In the genomic region with DNA sequence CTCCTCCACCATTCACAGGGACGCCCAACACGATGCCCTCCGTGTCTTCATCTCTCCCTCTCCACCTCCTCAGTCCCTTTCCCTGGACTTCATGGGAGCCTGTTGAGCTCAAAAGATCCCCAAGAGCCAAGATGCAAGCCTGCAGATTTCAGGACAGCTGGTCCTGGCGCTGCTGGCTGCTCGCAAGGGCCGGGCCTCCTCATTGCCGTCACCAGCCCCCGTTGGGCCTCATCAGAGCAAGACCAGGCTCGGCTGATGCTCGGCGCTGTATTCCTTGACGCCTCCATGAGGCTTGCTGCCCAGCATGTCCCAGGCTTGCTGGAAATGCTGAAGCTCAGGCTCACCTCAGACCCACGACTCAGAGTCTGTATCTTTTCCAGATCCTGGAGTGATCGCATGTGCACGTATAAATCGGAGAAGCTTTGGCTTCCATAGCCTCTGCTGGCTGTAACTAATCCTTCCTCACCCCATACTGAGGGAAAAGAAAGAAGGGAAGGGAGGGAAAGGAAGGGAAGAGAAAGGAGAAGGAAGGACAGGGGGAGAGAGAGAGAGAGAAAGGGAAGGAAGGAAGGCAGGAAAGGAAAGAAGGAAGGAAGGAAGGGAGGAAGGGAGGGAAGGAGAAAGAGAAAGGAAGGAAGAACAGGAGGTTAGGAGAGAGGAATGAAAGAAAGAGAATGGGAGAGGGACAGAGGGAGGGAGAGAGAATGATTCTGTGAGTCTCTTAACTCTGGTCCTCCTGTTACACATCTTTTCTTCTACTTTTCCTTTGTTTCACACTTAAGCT, we compare ENCODE assay signal across 2 cellular contexts.
TF ChIP-seq lines count a peak whose summit lies in the region.

No MANE protein-coding gene starts in this region.

TF ChIP-seq in IMR-90, 13 proteins besides CTCF, POLR2A, EP300 and RAD21:
- TF ChIP-seq MAZ (IDR thresholded peaks at IDR 0.05; ENCODE audit: borderline replicate concordance, low read depth, low read length) (no peak), MXI1 (IDR thresholded peaks at IDR 0.05; ENCODE audit: borderline replicate concordance, low read depth, low read length) (no peak), RCOR1 (IDR thresholded peaks at IDR 0.05; ENCODE audit: insufficient replicate concordance, low read length) (no peak)
- TF ChIP-seq, protein P1, sequence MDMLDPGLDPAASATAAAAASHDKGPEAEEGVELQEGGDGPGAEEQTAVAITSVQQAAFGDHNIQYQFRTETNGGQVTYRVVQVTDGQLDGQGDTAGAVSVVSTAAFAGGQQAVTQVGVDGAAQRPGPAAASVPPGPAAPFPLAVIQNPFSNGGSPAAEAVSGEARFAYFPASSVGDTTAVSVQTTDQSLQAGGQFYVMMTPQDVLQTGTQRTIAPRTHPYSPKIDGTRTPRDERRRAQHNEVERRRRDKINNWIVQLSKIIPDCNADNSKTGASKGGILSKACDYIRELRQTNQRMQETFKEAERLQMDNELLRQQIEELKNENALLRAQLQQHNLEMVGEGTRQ (IDR thresholded peaks at IDR 0.05; ENCODE audit: low read depth, low read length): no peak

TF ChIP-seq in endothelial cell of umbilical vein, 7 proteins besides CTCF, POLR2A, EP300 and RAD21:
- TF ChIP-seq EZH2 (IDR thresholded peaks at IDR 0.05; ENCODE audit: borderline replicate concordance, low read depth, low read length, severe bottlenecking) (no peak), MYC (IDR thresholded peaks at IDR 0.05; ENCODE audit: low read depth, low read length) (no peak), POLR2AphosphoS5 (IDR thresholded peaks at IDR 0.05; ENCODE audit: insufficient read depth, low read depth, low read length) (no peak), FOS (IDR thresholded peaks at IDR 0.05; ENCODE audit: borderline replicate concordance, insufficient read depth, low read length) (no peak), GATA2 (IDR thresholded peaks at IDR 0.05; ENCODE audit: insufficient read depth, insufficient read length, low read depth, low read length) (no peak), JUN (IDR thresholded peaks at IDR 0.05; ENCODE audit: borderline replicate concordance, insufficient read depth, insufficient read length, low read depth) (no peak)
- TF ChIP-seq, protein P2, sequence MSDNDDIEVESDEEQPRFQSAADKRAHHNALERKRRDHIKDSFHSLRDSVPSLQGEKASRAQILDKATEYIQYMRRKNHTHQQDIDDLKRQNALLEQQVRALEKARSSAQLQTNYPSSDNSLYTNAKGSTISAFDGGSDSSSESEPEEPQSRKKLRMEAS (IDR thresholded peaks at IDR 0.05; ENCODE audit: insufficient read depth, insufficient read length): no peak
TF ChIP-seq in endothelial cell of umbilical vein: peak in this region for 0.
